ENCODE assay signal across 3 cellular contexts in genomic region chr11:86715611-86716010, GRCh38.
TF ChIP-seq lines count a peak whose summit lies in the region.

No MANE protein-coding gene starts in this region.

TF ChIP-seq in SK-N-SH treated with all-trans-retinoic acid at 6 μM for 48 hours, 23 proteins besides CTCF, POLR2A, EP300 and RAD21 (continues in another document):
- TF ChIP-seq BACH2 (CRISPR knock-in tag; IDR thresholded peaks at IDR 0.05; ENCODE audit: borderline replicate concordance) (no peak), ZNF565 (CRISPR knock-in tag; conservative IDR thresholded peaks at IDR 0.05; ENCODE audit: low read depth) (no peak), POU6F1 (CRISPR knock-in tag; IDR thresholded peaks at IDR 0.05; ENCODE audit: borderline replicate concordance, low read depth) (no peak), ISL1 (CRISPR knock-in tag; IDR thresholded peaks at IDR 0.05) (no peak), ZNF70 (CRISPR knock-in tag; IDR thresholded peaks at IDR 0.05) (no peak), ZFP30 (CRISPR knock-in tag; IDR thresholded peaks at IDR 0.05) (no peak), SNAI2 (CRISPR knock-in tag; IDR thresholded peaks at IDR 0.05) (no peak), CSRNP3 (CRISPR knock-in tag; IDR thresholded peaks at IDR 0.05) (no peak), GLIS3 (CRISPR knock-in tag; IDR thresholded peaks at IDR 0.05) (no peak), OSR1 (CRISPR knock-in tag; IDR thresholded peaks at IDR 0.05) (no peak), ESRRG (CRISPR knock-in tag; IDR thresholded peaks at IDR 0.05) (no peak), TSHZ2 (CRISPR knock-in tag; IDR thresholded peaks at IDR 0.05) (no peak), ZFP3 (CRISPR knock-in tag; IDR thresholded peaks at IDR 0.05) (no peak), CSDC2 (CRISPR knock-in tag; IDR thresholded peaks at IDR 0.05) (no peak), TCF4 (CRISPR knock-in tag; IDR thresholded peaks at IDR 0.05; ENCODE audit: borderline replicate concordance) (no peak)

TF ChIP-seq in SK-N-SH, 30 proteins besides CTCF, POLR2A, EP300 and RAD21:
- TF ChIP-seq CHD2 (IDR thresholded peaks at IDR 0.05; ENCODE audit: low read length, partially characterized antibody) (no peak), MXI1 (IDR thresholded peaks at IDR 0.05; ENCODE audit: low read depth, low read length) (no peak)
TF ChIP-seq in SK-N-SH: peak in this region for 0.

TF ChIP-seq in IMR-90, 13 proteins besides CTCF, POLR2A, EP300 and RAD21:
- TF ChIP-seq MXI1 (IDR thresholded peaks at IDR 0.05; ENCODE audit: borderline replicate concordance, low read depth, low read length), result no peak
- no peak for TF ChIP-seq MAFK (IDR thresholded peaks at IDR 0.05; ENCODE audit: low read depth, low read length)
- TF ChIP-seq NFE2L2 (IDR thresholded peaks at IDR 0.05; ENCODE audit: low read depth, low read length), result no peak
- TF ChIP-seq SMC3 (IDR thresholded peaks at IDR 0.05; ENCODE audit: low read depth, low read length), result no peak
- TF ChIP-seq RFX5 (IDR thresholded peaks at IDR 0.05; ENCODE audit: low read depth, low read length), result no peak
- no peak for TF ChIP-seq USF2 (IDR thresholded peaks at IDR 0.05; ENCODE audit: low read depth, low read length)
- no peak for TF ChIP-seq FOS (IDR thresholded peaks at IDR 0.05; ENCODE audit: low read depth, low read length)
- no peak for TF ChIP-seq RCOR1 (IDR thresholded peaks at IDR 0.05; ENCODE audit: insufficient replicate concordance, low read length)
- TF ChIP-seq CEBPB (IDR thresholded peaks at IDR 0.05; ENCODE audit: low read depth, low read length), result no peak
- TF ChIP-seq BHLHE40 (IDR thresholded peaks at IDR 0.05; ENCODE audit: low read depth, low read length), result no peak
- TF ChIP-seq CHD1 (IDR thresholded peaks at IDR 0.05; ENCODE audit: low read depth, low read length), result no peak
- no peak for TF ChIP-seq MAZ (IDR thresholded peaks at IDR 0.05; ENCODE audit: borderline replicate concordance, low read depth, low read length)
- TF ChIP-seq ELK1 (IDR thresholded peaks at IDR 0.05; ENCODE audit: borderline replicate concordance, low read depth, low read length), result no peak
